Comparison of ENCODE assay signal across 27 cellular contexts in the genomic region with DNA sequence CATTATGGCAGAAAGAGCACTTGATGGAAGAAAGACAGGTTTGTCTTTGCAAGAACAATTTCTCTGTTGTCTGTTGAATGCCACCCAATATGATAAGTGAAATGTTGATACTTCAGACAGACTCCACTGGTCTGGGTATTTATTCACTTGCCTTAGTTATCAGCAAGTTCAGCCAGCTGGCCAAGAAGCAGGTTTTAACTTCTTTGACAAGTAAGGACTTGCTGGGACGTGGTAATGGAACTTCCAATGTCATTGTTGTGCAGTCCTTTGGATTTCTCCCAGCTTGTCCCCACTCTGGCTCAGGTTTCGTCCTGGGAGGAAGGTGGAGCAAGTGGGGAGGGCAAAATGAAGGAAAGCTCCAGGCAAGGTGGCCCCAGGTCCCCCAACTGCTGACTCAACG.
"Had no signal": no experiment of that assay in that cellular context is flagged by ENCODE, and none has a peak within 500 bp of the region (broad histone marks: within the 10 kb centered on the region; RNA-seq: fewer than 3 reads in every experiment).

No MANE protein-coding gene starts in this region.

- H3K27ac ChIP-seq: cardiac muscle cell, KMS-11, Peyer's patch, RWPE1, SJCRH30 had no signal

- H3K36me3 ChIP-seq: cardiac muscle cell, MG63, Peyer's patch, SJCRH30 had no signal

- H3K4me3 ChIP-seq: cardiac muscle cell, MG63, Peyer's patch, SJCRH30 had no signal

- H3K27me3 ChIP-seq: cardiac muscle cell, MG63, Peyer's patch, SJCRH30 had no signal

- H3K9me3 ChIP-seq: MG63, Peyer's patch, SJCRH30 had no signal

- DNase-seq: activated B cell treated with CpG ODN at 0.5 μM for 24 hours; activated CD4-positive, alpha-beta T cell treated with anti-CD3 and anti-CD28 coated beads for 1 hour; activated CD4-positive, alpha-beta T cell treated with anti-CD3 and anti-CD28 coated beads, Interleukin-2, amount 10 ng/mL, durations not matched to agents 24 days and 14 days; activated CD4-positive, alpha-beta T cell treated with anti-CD3 and anti-CD28 coated beads, Interleukin-2, amount 50 U/mL, for 48 hours; activated CD8-positive, alpha-beta memory T cell treated with anti-CD3 and anti-CD28 coated beads for 24 hours; activated effector memory CD4-positive, alpha-beta T cell treated with anti-CD3 and anti-CD28 coated beads, Interleukin-2, amount 50 U/mL, for 16 hours; activated naive CD4-positive, alpha-beta T cell treated with anti-CD3 and anti-CD28 coated beads for 36 hours; activated T-cell treated with anti-CD3 and anti-CD28 coated beads, Interleukin-2, amount 50 U/mL, for 4 hours; amygdala; MG63; MV-4-11; NCI-H1105; NCI-H146; NCI-H187 treated with DMSO at 0.1 percent for 48 hours; NCI-H2081 treated with DMSO at 0.1 percent for 48 hours; NCI-H2171 treated with DMSO at 0.1 percent for 48 hours; NCI-H226; NCI-H524; Right ventricle myocardium superior; SJCRH30; SW 1271 had no signal

- ATAC-seq: activated T-cell treated with anti-CD3 and anti-CD28 coated beads, Interleukin-2, amount 50 U/mL, for 4 hours; SK-N-SH treated with all-trans-retinoic acid at 6 μM for 48 hours had no signal

- H3K9ac ChIP-seq: KMS-11 had no signal

- H3K4me1 ChIP-seq: SJCRH30 had no signal

- H3K4me2 ChIP-seq: KMS-11 had no signal

- FAIRE-seq: astrocyte had no signal
